ENCODE assay signal across 10 cellular contexts in the genomic region with DNA sequence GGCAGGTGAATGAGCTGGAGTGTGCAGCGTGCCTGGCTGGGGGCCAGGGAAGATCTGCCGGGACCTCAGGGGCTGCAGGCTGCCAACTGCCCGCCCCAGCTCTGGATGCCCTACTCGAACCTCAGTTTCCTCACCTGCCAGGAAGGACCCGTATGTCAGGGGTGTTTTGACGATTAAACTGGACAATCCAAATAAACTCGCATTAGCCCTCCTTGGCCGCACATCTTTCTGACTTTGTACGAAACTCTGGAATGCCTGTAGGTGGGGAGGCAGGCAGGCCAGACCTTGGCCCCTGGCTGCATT. TPM values are rescaled to one million over a fixed set of nuclear protein-coding genes. Genes with fewer than 3 reads are reported as not detected.
A peak's percentile ranks its signal among the peaks of the same experiment; 100 is the strongest.
DNase-seq lines count a peak whose midpoint lies in the region; ATAC-seq and TF ChIP-seq lines count a peak whose summit lies in the region.
"Had no signal": no experiment of that assay in that cellular context is flagged by ENCODE, and none has a peak within 500 bp of the region (broad histone marks: within the 10 kb centered on the region; RNA-seq: fewer than 3 reads in every experiment).

No MANE protein-coding gene starts in this region.

- no peaks in the 10 kb centered on the region for H3K27me3 ChIP-seq in AG04450 (ENCODE audit: control insufficient read depth, insufficient read depth, low read length)
- H3K27me3 ChIP-seq in HUES48 (ENCODE audit: control insufficient read depth, insufficient read depth, low read length), result peaks cover 34% of the 10 kb centered on the region
- H3K27me3 ChIP-seq in neural cell (ENCODE audit: insufficient read depth, low read depth, low read length), result peaks cover 20% of the 10 kb centered on the region

- POLR2A ChIA-PET in AG04450 (lab: Yijun Ruan, JAX), result no interaction called here

- ATAC-seq in GM18870 (IDR thresholded peaks at IDR 0.05; ENCODE audit: unreplicated experiment), result no peak

- H3K4me3 Mint-ChIP-seq in endothelial cell (ENCODE audit: unreplicated experiment), result peak overlapping the region; percentile 82

- H2AFZ ChIP-seq in neural cell (ENCODE audit: low read depth, low read length), result no peak overlapping the region

- H3K36me3 ChIP-seq in HUES48 (ENCODE audit: control insufficient read depth, insufficient read depth, low read length) (no peaks in the 10 kb centered on the region), neural cell (ENCODE audit: insufficient read depth, low read length) (no peaks in the 10 kb centered on the region)
- H3K36me3 ChIP-seq: HAP-1 had no signal

- no peaks in the 10 kb centered on the region for H4K20me1 ChIP-seq in neural cell (ENCODE audit: insufficient read depth)

- no peak overlapping the region for H3K4me2 ChIP-seq in neural cell (ENCODE audit: low read length)

- H3K9ac ChIP-seq in HUES48 (ENCODE audit: low read depth, low read length) (no peak overlapping the region), neural cell (ENCODE audit: low read length) (peak overlapping the region; percentile 49)

- H3F3A ChIP-seq in neural cell (ENCODE audit: insufficient read depth, low read length, poor library complexity, severe bottlenecking), result no peaks in the 10 kb centered on the region

- no peaks in the 10 kb centered on the region for H3K9me3 Mint-ChIP-seq in endothelial cell (ENCODE audit: unreplicated experiment)

- 0 out of 2 replicates have a peak, but pooled peaks cover 3% of the 10 kb centered on the region for H3K4me1 ChIP-seq in HUES48 (ENCODE audit: control insufficient read depth, insufficient read depth, low read length)
- H3K4me1 ChIP-seq: HAP-1 had no signal

- H3K4me3 ChIP-seq in AG04450 (ENCODE audit: low read depth, low read length), result peak overlapping the region; percentile 62; the same call in 1 of the 2 replicates
- H3K4me3 ChIP-seq in HUES48 (ENCODE audit: low read depth, low read length), result peak overlapping the region; percentile 83
- H3K4me3 ChIP-seq in neural cell (ENCODE audit: low read length), result peak overlapping the region; percentile 67
- H3K4me3 ChIP-seq: HAP-1 had no signal

- no peaks in the 10 kb centered on the region for H3K9me2 ChIP-seq in neural cell (ENCODE audit: insufficient read depth, low read length)

- DNase-seq in AG04450 (ENCODE audit: low read depth, low spot score) (no peak), endothelial cell (ENCODE audit: low spot score) (no peak), HuH-7.5 (ENCODE audit: low spot score) (no peak), hippocampal formation (lab: John Stamatoyannopoulos, UW) (no peak)
- no peak for DNase-seq in activated CD4-positive, alpha-beta T cell treated with anti-CD3 and anti-CD28 coated beads for 4 hours
- DNase-seq: activated CD4-positive, alpha-beta T cell treated with anti-CD3 and anti-CD28 coated beads for 1 hour had no signal

- H3K27ac Mint-ChIP-seq in endothelial cell (ENCODE audit: unreplicated experiment), result no peak overlapping the region

- H3K9me3 ChIP-seq in AG04450 (ENCODE audit: control insufficient read depth, insufficient read depth, low read length) (peaks cover 16% of the 10 kb centered on the region), HUES48 (ENCODE audit: control insufficient read depth, insufficient read depth, low read length) (no peaks in the 10 kb centered on the region), neural cell (ENCODE audit: low read length) (no peaks in the 10 kb centered on the region)

- peaks cover 5% of the 10 kb centered on the region for H3K4me1 Mint-ChIP-seq in endothelial cell (ENCODE audit: unreplicated experiment)

- no peak for TF ChIP-seq EP300 in neural cell (conservative IDR thresholded peaks at IDR 0.05; ENCODE audit: poor library complexity, severe bottlenecking)

- TF ChIP-seq RAD21 in neural cell (conservative IDR thresholded peaks at IDR 0.05), result no peak

- TF ChIP-seq CTCF in AG04450 (IDR thresholded peaks at IDR 0.05; ENCODE audit: low read depth, low read length) (no peak), endothelial cell (IDR thresholded peaks at IDR 0.05; ENCODE audit: unreplicated experiment) (no peak), neural cell (IDR thresholded peaks at IDR 0.05; ENCODE audit: poor library complexity, severe bottlenecking) (no peak)

- no peaks in the 10 kb centered on the region for H3K79me2 ChIP-seq in neural cell (replicated peaks; ENCODE audit: insufficient read depth, low read length)

- CTCF ChIA-PET in AG04450 (lab: Charles Lee), result no interaction called here

- peaks cover 8% of the 10 kb centered on the region for H3K36me3 Mint-ChIP-seq in endothelial cell (ENCODE audit: low read depth, unreplicated experiment)

- H3K27ac ChIP-seq in AG04450 (ENCODE audit: low read depth, low read length) (no peak overlapping the region), HUES48 (ENCODE audit: low read depth, low read length) (no peak overlapping the region), neural cell (ENCODE audit: low read length) (no peak overlapping the region)

- H3K27me3 Mint-ChIP-seq in endothelial cell (ENCODE audit: unreplicated experiment), result peaks cover 22% of the 10 kb centered on the region

TF ChIP-seq in neural cell, 6 proteins besides CTCF, POLR2A, EP300 and RAD21:
- TF ChIP-seq, protein P1, sequence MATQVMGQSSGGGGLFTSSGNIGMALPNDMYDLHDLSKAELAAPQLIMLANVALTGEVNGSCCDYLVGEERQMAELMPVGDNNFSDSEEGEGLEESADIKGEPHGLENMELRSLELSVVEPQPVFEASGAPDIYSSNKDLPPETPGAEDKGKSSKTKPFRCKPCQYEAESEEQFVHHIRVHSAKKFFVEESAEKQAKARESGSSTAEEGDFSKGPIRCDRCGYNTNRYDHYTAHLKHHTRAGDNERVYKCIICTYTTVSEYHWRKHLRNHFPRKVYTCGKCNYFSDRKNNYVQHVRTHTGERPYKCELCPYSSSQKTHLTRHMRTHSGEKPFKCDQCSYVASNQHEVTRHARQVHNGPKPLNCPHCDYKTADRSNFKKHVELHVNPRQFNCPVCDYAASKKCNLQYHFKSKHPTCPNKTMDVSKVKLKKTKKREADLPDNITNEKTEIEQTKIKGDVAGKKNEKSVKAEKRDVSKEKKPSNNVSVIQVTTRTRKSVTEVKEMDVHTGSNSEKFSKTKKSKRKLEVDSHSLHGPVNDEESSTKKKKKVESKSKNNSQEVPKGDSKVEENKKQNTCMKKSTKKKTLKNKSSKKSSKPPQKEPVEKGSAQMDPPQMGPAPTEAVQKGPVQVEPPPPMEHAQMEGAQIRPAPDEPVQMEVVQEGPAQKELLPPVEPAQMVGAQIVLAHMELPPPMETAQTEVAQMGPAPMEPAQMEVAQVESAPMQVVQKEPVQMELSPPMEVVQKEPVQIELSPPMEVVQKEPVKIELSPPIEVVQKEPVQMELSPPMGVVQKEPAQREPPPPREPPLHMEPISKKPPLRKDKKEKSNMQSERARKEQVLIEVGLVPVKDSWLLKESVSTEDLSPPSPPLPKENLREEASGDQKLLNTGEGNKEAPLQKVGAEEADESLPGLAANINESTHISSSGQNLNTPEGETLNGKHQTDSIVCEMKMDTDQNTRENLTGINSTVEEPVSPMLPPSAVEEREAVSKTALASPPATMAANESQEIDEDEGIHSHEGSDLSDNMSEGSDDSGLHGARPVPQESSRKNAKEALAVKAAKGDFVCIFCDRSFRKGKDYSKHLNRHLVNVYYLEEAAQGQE (IDR thresholded peaks at IDR 0.05; ENCODE audit: borderline replicate concordance), result no peak
- no peak for TF ChIP-seq TAF1 (IDR thresholded peaks at IDR 0.05; ENCODE audit: low read depth)
- TF ChIP-seq MXI1 (conservative IDR thresholded peaks at IDR 0.05; ENCODE audit: poor library complexity, severe bottlenecking), result no peak
- TF ChIP-seq EZH2 (IDR thresholded peaks at IDR 0.05; ENCODE audit: borderline replicate concordance, insufficient read depth, low read length, poor library complexity, severe bottlenecking), result no peak
- no peak for TF ChIP-seq SMC3 (conservative IDR thresholded peaks at IDR 0.05; ENCODE audit: poor library complexity)
- TF ChIP-seq POLR2AphosphoS5 (IDR thresholded peaks at IDR 0.05), result no peak

RNA-seq across cellular contexts. Expression of a gene that starts 8.3 kb away (rescaled TPM):
- polyA plus RNA-seq in AG04450 (2011; rRNA removed) (7.4 and 8.4 TPM in 2 replicates), neural cell (22.7 and 29.9 TPM in 2 replicates)
- polyA minus RNA-seq in AG04450 (2011; rRNA and poly(A)+ RNA removed), result 8.1 and 8.8 TPM in 2 replicates
- 21.7 TPM for total RNA-seq in endothelial cell (ENCODE audit: unreplicated experiment)
- polyA minus RNA-seq in neural cell, result 62.6 and 70.2 TPM in 2 replicates

RNA-seq across cellular contexts. Expression of a gene that starts 33.8 kb away (rescaled TPM):
- polyA plus RNA-seq in AG04450 (2011; rRNA removed) (2.2 and 3.3 TPM in 2 replicates), neural cell (9.3 and 10.6 TPM in 2 replicates)
- polyA minus RNA-seq in AG04450 (2011; rRNA and poly(A)+ RNA removed), result 1.4 and 1.9 TPM in 2 replicates
- total RNA-seq in endothelial cell (ENCODE audit: unreplicated experiment), result 9.7 TPM
- polyA minus RNA-seq in neural cell, result 25.9 and 26.3 TPM in 2 replicates

RNA-seq across cellular contexts. Expression of a gene that starts 59.4 kb away (rescaled TPM):
- 3.9 and 4.9 TPM in 2 replicates for polyA plus RNA-seq in AG04450 (2011; rRNA removed)
- 21.1 and 41.1 TPM in 2 replicates for polyA minus RNA-seq in AG04450 (2011; rRNA and poly(A)+ RNA removed)
- 138 TPM for total RNA-seq in endothelial cell (ENCODE audit: unreplicated experiment)
- polyA plus RNA-seq in neural cell, result 23.6 and 31.5 TPM in 2 replicates
- 505 and 513 TPM in 2 replicates for polyA minus RNA-seq in neural cell
